In the genomic region with DNA sequence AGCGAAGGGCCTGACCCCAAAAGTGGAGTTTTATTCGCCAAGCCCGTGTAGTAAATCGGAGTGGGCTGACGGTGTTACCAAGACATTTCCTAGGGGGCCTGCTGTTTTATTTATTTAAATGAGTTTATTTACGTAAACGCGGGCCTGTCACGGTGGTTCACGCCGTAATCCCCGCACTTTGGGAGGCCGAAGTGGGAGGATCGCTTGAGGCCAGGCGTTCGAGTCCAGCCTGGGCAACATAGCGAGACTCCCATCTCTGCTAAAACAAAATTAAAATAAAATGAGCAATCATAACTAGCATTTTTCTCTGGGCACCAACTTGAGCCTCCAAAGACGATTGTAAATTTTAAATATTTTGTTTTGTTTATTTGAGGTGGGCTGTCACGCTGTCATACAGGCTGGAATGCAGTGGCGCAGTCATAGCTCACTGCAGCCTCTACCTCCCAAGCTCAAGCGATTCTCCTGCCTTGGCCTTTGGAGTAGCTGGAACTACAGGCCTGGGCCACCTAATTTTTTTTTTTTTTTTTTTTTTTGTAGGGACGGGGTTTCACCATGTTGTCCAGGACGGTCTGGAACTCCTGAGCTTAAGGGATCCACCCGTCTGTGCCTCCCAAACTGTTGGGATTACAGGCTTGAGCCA, we compare ENCODE assay signal across 8 cellular contexts. TPM values are rescaled to one million over a fixed set of nuclear protein-coding genes. Genes with fewer than 3 reads are reported as not detected.
DNase-seq lines count a peak whose midpoint lies in the region; ATAC-seq and TF ChIP-seq lines count a peak whose summit lies in the region.

No MANE protein-coding gene starts in this region.

- no peak for DNase-seq in AG09309 (ENCODE audit: low read depth)
- DNase-seq in chondrocyte (ENCODE audit: low spot score), result no peak
- no peak for DNase-seq in hepatic stellate cell (ENCODE audit: low spot score)
- no peak for DNase-seq in NCI-H1694 treated with DMSO at 0.1 percent for 48 hours (lab: John Stamatoyannopoulos, UW)

- H3K36me3 ChIP-seq in KOPT-K1 (ENCODE audit: insufficient read depth, low read length), result peaks cover 72% of the 10 kb centered on the region
- H3K36me3 ChIP-seq in muscle layer of colon (ENCODE audit: insufficient read depth, low read length), result peaks cover 50% of the 10 kb centered on the region

- peak overlapping the region; percentile 97 for H3K27ac Mint-ChIP-seq in chondrocyte (ENCODE audit: unreplicated experiment)

- TF ChIP-seq CTCF in AG09309 (IDR thresholded peaks at IDR 0.05; ENCODE audit: control insufficient read depth, insufficient read depth, low read depth, low read length, missing control alignments) (no peak), chondrocyte (IDR thresholded peaks at IDR 0.05) (no peak)

- peaks cover 24% of the 10 kb centered on the region for H3K4me1 ChIP-seq in muscle layer of colon (ENCODE audit: insufficient read depth, low read length)

- peak overlapping the region; percentile 96 for H3K9ac ChIP-seq in muscle layer of colon (ENCODE audit: low read length)

- H3K4me3 Mint-ChIP-seq in chondrocyte (ENCODE audit: unreplicated experiment), result peak overlapping the region; percentile 97

- H3K4me3 ChIP-seq in AG09309 (ENCODE audit: control insufficient read depth, low read depth, low read length) (peak overlapping the region; percentile 89), muscle layer of colon (ENCODE audit: low read depth in 1 of 2, low read length in 2 of 2) (peak overlapping the region; percentile 90 to 96)

- no peaks in the 10 kb centered on the region for H3K27me3 ChIP-seq in muscle layer of colon (ENCODE audit: control insufficient read depth in 1 of 2, insufficient read depth in 2 of 2, low read length in 2 of 2)

- peaks cover 55% of the 10 kb centered on the region for H3K4me1 Mint-ChIP-seq in chondrocyte (ENCODE audit: low read depth)

- H3K9me3 ChIP-seq in KOPT-K1 (ENCODE audit: insufficient read depth, low read length, poor library complexity, severe bottlenecking) (no peaks in the 10 kb centered on the region), muscle layer of colon (ENCODE audit: low read length) (no peaks in the 10 kb centered on the region)

- H3K36me3 Mint-ChIP-seq in chondrocyte (ENCODE audit: low read depth), result peaks cover 27% of the 10 kb centered on the region

- H3K27ac ChIP-seq in KOPT-K1 (ENCODE audit: low read depth, low read length, poor library complexity, severe bottlenecking), result peak overlapping the region; percentile 98
- H3K27ac ChIP-seq in muscle layer of colon (ENCODE audit: low read depth, low read length), result peak overlapping the region; percentile 98

- ATAC-seq in GM19397 (IDR thresholded peaks at IDR 0.05; ENCODE audit: unreplicated experiment), result no peak
- no peak for ATAC-seq in HG03432 (IDR thresholded peaks at IDR 0.05; ENCODE audit: unreplicated experiment)

- H3K9me3 Mint-ChIP-seq in chondrocyte (ENCODE audit: low read depth), result no peaks in the 10 kb centered on the region

- no peaks in the 10 kb centered on the region for H3K27me3 Mint-ChIP-seq in chondrocyte (ENCODE audit: low read depth)

RNA-seq across cellular contexts. Expression of a gene that starts 1.0 kb away (rescaled TPM):
- total RNA-seq in chondrocyte, result 38.8 to 45.3 TPM (median 41.6 TPM) in 3 replicates

RNA-seq across cellular contexts. Expression of a gene that starts 7.5 kb away (rescaled TPM):
- total RNA-seq in chondrocyte, result 3.3 to 5.1 TPM (median 3.9 TPM) in 3 replicates

RNA-seq across cellular contexts. Expression of a gene that starts 38.7 kb away (rescaled TPM):
- total RNA-seq in chondrocyte, result 0.56 to 1.8 TPM (median 0.75 TPM) in 3 replicates

RNA-seq across cellular contexts. Expression of a gene that starts 54.9 kb away (rescaled TPM):
- 11.5 to 12.4 TPM (median 11.5 TPM) in 3 replicates for total RNA-seq in chondrocyte

RNA-seq across cellular contexts. Expression of a gene that starts 57.4 kb away (rescaled TPM):
- total RNA-seq in chondrocyte, result 10.4 to 19.9 TPM (median 14.1 TPM) in 3 replicates
